14 cellular contexts compared by ENCODE assay signal in genomic region chr18:48850891-48851302, GRCh38.
DNase-seq lines count a peak whose midpoint lies in the region; ATAC-seq, FAIRE-seq and TF ChIP-seq lines count a peak whose summit lies in the region.
"Had no signal": no experiment of that assay in that cellular context is flagged by ENCODE, and none has a peak within 500 bp of the region (broad histone marks: within the 10 kb centered on the region; RNA-seq: fewer than 3 reads in every experiment).

No MANE protein-coding gene starts in this region.

- H3K79me1 ChIP-seq in trophoblast cell (ENCODE audit: low read length) = peaks cover 46% of the 10 kb centered on the region

- H3K9ac ChIP-seq in astrocyte (ENCODE audit: low read length) = peak overlapping the region; percentile 53
- H3K9ac ChIP-seq in trophoblast cell (ENCODE audit: low read length) = no peak overlapping the region

- H3K4me1 Mint-ChIP-seq in GM23338 = peaks cover 35% of the 10 kb centered on the region
- peaks cover 58% of the 10 kb centered on the region for H3K4me1 Mint-ChIP-seq in astrocyte (ENCODE audit: low read depth, unreplicated experiment)
- H3K4me1 Mint-ChIP-seq in activated T-helper 17 cell treated with anti-CD3 and anti-CD28 coated beads, Interleukin-2, amount 50 U/mL, for 72 hours = peaks cover 31% of the 10 kb centered on the region

- H4K91ac ChIP-seq in trophoblast cell (ENCODE audit: low read depth, low read length) = peak overlapping the region; percentile 58

- H3K14ac ChIP-seq in trophoblast cell (ENCODE audit: low read length) = peak overlapping the region; percentile 50

- no peak overlapping the region for H3K23ac ChIP-seq in trophoblast cell (ENCODE audit: low read length)

- H4K12ac ChIP-seq in trophoblast cell (ENCODE audit: low read depth, low read length) = no peak overlapping the region

- H4K8ac ChIP-seq in trophoblast cell (ENCODE audit: low read depth, low read length) = peak overlapping the region; percentile 69

- H3K27me3 ChIP-seq in GM23338 (ENCODE audit: insufficient read depth) (no peaks in the 10 kb centered on the region), astrocyte (ENCODE audit: insufficient read depth, low read length) (no peaks in the 10 kb centered on the region), trophoblast cell (ENCODE audit: insufficient read depth, low read length) (no peaks in the 10 kb centered on the region)

- H3K4ac ChIP-seq in trophoblast cell (ENCODE audit: low read depth, low read length) = peak overlapping the region; percentile 16

- WGBS in trophoblast cell (ENCODE audit: extremely low coverage, insufficient coverage, insufficient read length) = no CpG with 5 or more reads among the region's 7 CpGs

- no peak overlapping the region for H3K4me3 Mint-ChIP-seq in GM23338
- no peak overlapping the region for H3K4me3 Mint-ChIP-seq in astrocyte (ENCODE audit: unreplicated experiment)
- no peak overlapping the region for H3K4me3 Mint-ChIP-seq in activated T-helper 17 cell treated with anti-CD3 and anti-CD28 coated beads, Interleukin-2, amount 50 U/mL, for 72 hours
- H3K4me3 Mint-ChIP-seq: neural crest cell; T-helper 2 cell treated with Interferon-gamma antibody and Interleukin-4, amounts not matched to agents 5 μg/mL and 100 μg/mL, for 36 hours had no signal

- H3K4me2 ChIP-seq in GM23338 = peak overlapping the region; percentile 32; the same call in 1 of the 2 replicates
- H3K4me2 ChIP-seq in astrocyte (ENCODE audit: low read length) = peak overlapping the region; percentile 37
- H3K4me2 ChIP-seq in trophoblast cell (ENCODE audit: low read length) = no peak overlapping the region

- peak overlapping the region; percentile 5 for H3K18ac ChIP-seq in trophoblast cell (ENCODE audit: low read length)

- H3K9me3 ChIP-seq in astrocyte (ENCODE audit: insufficient read depth, low read depth, low read length) (no peaks in the 10 kb centered on the region), trophoblast cell (ENCODE audit: insufficient read depth, low read depth, low read length) (peaks cover 2% of the 10 kb centered on the region)
- H3K9me3 ChIP-seq: HAP-1 had no signal

- FAIRE-seq in astrocyte (lab: Jason Lieb, UNC) = no peak

- H3K4me3 ChIP-seq in GM23338 (no peak overlapping the region), astrocyte (ENCODE audit: insufficient read depth, low read depth, low read length) (no peak overlapping the region), trophoblast cell (ENCODE audit: low read depth, low read length) (no peak overlapping the region)
- H3K4me3 ChIP-seq: HAP-1 had no signal

- H2BK5ac ChIP-seq in trophoblast cell (ENCODE audit: low read depth, low read length, poor library complexity) = peak overlapping the region; percentile 69

- no peaks in the 10 kb centered on the region for H4K20me1 ChIP-seq in GM23338 (replicated peaks; ENCODE audit: insufficient read depth)
- no peaks in the 10 kb centered on the region for H4K20me1 ChIP-seq in astrocyte (ENCODE audit: insufficient read depth, low read length)

- TF ChIP-seq CTCF in GM23338 (conservative IDR thresholded peaks at IDR 0.05; ENCODE audit: low read depth in 2 of 2) (no peak), astrocyte (IDR thresholded peaks at IDR 0.05; ENCODE audit: insufficient read depth, low read depth, low read length) (no peak)

- H2BK120ac ChIP-seq in trophoblast cell (ENCODE audit: insufficient read depth, low read length, poor library complexity) = peak overlapping the region; percentile 13

- no peak for DNase-seq in GM23338 (ENCODE audit: low spot score)
- DNase-seq in astrocyte (ENCODE audit: low read depth) = peak; percentile 60
- DNase-seq in left ventricle myocardium superior = peak; percentile 40
- no peak for DNase-seq in trophoblast cell
- DNase-seq in nucleus accumbens (lab: John Stamatoyannopoulos, UW) = no peak
- DNase-seq: activated T-cell treated with anti-CD3 and anti-CD28 coated beads for 4 hours; cerebellar nuclear complex; stimulated activated CD4-positive, alpha-beta T cell treated with anti-CD3 and anti-CD28 coated beads, Interleukin-4, amount 100 ng/mL, for 1 hour had no signal

- intact Hi-C loops in left ventricle myocardium superior (cut with micrococcal nuclease) = no loop called here

- H3K27ac Mint-ChIP-seq in GM23338 (no peak overlapping the region), astrocyte (ENCODE audit: unreplicated experiment) (peak overlapping the region; percentile 78)
- no peak overlapping the region for H3K27ac Mint-ChIP-seq in activated T-helper 17 cell treated with anti-CD3 and anti-CD28 coated beads, Interleukin-2, amount 50 U/mL, for 72 hours
- H3K27ac Mint-ChIP-seq: T-helper 2 cell treated with Interferon-gamma antibody and Interleukin-4, amounts not matched to agents 5 μg/mL and 100 μg/mL, for 36 hours had no signal

- peaks cover 8% of the 10 kb centered on the region for H3K4me1 ChIP-seq in GM23338 (ENCODE audit: insufficient read depth)
- H3K4me1 ChIP-seq in astrocyte (ENCODE audit: insufficient read depth, low read length) = peaks cover 46% of the 10 kb centered on the region
- peaks cover 52 to 54% of the 10 kb centered on the region in 2 experiments for H3K4me1 ChIP-seq in trophoblast cell (ENCODE audit: control insufficient read depth in 1 of 2, insufficient read depth in 2 of 2, low read length in 2 of 2)

- peaks cover 6% of the 10 kb centered on the region for H3K9me2 ChIP-seq in GM23338 (ENCODE audit: insufficient read depth)

- peak overlapping the region; percentile 91 for H2BK12ac ChIP-seq in trophoblast cell (ENCODE audit: low read length)

- peaks cover 5% of the 10 kb centered on the region for H3K27me3 Mint-ChIP-seq in GM23338 (ENCODE audit: insufficient read depth, low read depth, poor library complexity)
- no peaks in the 10 kb centered on the region for H3K27me3 Mint-ChIP-seq in astrocyte (ENCODE audit: low read depth, unreplicated experiment)
- H3K27me3 Mint-ChIP-seq in activated T-helper 17 cell treated with anti-CD3 and anti-CD28 coated beads, Interleukin-2, amount 50 U/mL, for 72 hours = no peaks in the 10 kb centered on the region

- no peaks in the 10 kb centered on the region for H3K79me2 ChIP-seq in GM23338 (replicated peaks; ENCODE audit: insufficient read depth)
- no peaks in the 10 kb centered on the region for H3K79me2 ChIP-seq in astrocyte (ENCODE audit: insufficient read depth, low read length)
- no peaks in the 10 kb centered on the region for H3K79me2 ChIP-seq in trophoblast cell (ENCODE audit: control insufficient read depth, insufficient read depth, low read length, poor library complexity)

- H3F3A ChIP-seq in GM23338 (replicated peaks; ENCODE audit: low read depth) = no peaks in the 10 kb centered on the region

- peak; percentile 43 for ATAC-seq in GM23338
- peak; percentile 67 for ATAC-seq in left ventricle myocardium superior
- ATAC-seq in esophagus mucosa = no peak
- no peak for ATAC-seq in activated T-helper 17 cell treated with anti-CD3 and anti-CD28 coated beads, Interleukin-2, amount 50 U/mL, for 72 hours (replicated peaks)
- no peak for ATAC-seq in GM18505 (IDR thresholded peaks at IDR 0.05; ENCODE audit: unreplicated experiment)

- H3K27ac ChIP-seq in GM23338 (ENCODE audit: low read depth) = no peak overlapping the region
- peak overlapping the region; percentile 49 for H3K27ac ChIP-seq in astrocyte (ENCODE audit: low read depth, low read length)
- peak overlapping the region; percentile 67 for H3K27ac ChIP-seq in trophoblast cell (ENCODE audit: low read depth, low read length)

- H3K9me3 Mint-ChIP-seq in GM23338 = no peaks in the 10 kb centered on the region
- H3K9me3 Mint-ChIP-seq in astrocyte (ENCODE audit: unreplicated experiment) = peaks cover 3% of the 10 kb centered on the region
- H3K9me3 Mint-ChIP-seq in activated T-helper 17 cell treated with anti-CD3 and anti-CD28 coated beads, Interleukin-2, amount 50 U/mL, for 72 hours = no peaks in the 10 kb centered on the region
- H3K9me3 Mint-ChIP-seq: T-helper 2 cell treated with Interferon-gamma antibody and Interleukin-4, amounts not matched to agents 5 μg/mL and 100 μg/mL, for 36 hours had no signal

- H3K36me3 ChIP-seq in GM23338 (ENCODE audit: insufficient read depth) = no peaks in the 10 kb centered on the region
- peaks cover 3% of the 10 kb centered on the region for H3K36me3 ChIP-seq in astrocyte (ENCODE audit: insufficient read depth, low read length)
- H3K36me3 ChIP-seq in trophoblast cell (ENCODE audit: control insufficient read depth in 1 of 2, insufficient read depth in 2 of 2, low read length in 2 of 2) = peaks cover 0 to 2% of the 10 kb centered on the region in 2 experiments
- H3K36me3 ChIP-seq: HAP-1 had no signal

- peak overlapping the region; percentile 36 for H2AK5ac ChIP-seq in trophoblast cell (ENCODE audit: low read length)

- H2AFZ ChIP-seq in GM23338 (no peak overlapping the region), astrocyte (ENCODE audit: low read depth, low read length) (no peak overlapping the region), trophoblast cell (ENCODE audit: insufficient read depth, low read length, poor library complexity) (peak overlapping the region; percentile 5)

- no peaks in the 10 kb centered on the region for H3K36me3 Mint-ChIP-seq in GM23338 (ENCODE audit: low read depth)
- peaks cover 26% of the 10 kb centered on the region for H3K36me3 Mint-ChIP-seq in astrocyte (ENCODE audit: low read depth, unreplicated experiment)
- no peaks in the 10 kb centered on the region for H3K36me3 Mint-ChIP-seq in activated T-helper 17 cell treated with anti-CD3 and anti-CD28 coated beads, Interleukin-2, amount 50 U/mL, for 72 hours (ENCODE audit: low read depth)

- TF ChIP-seq POLR2A in GM18505 (IDR thresholded peaks at IDR 0.05; ENCODE audit: borderline replicate concordance, extremely low read depth, insufficient read depth, insufficient read length) = no peak

Comparison
In these comparisons a context has a peak if more than half of its experiments do, and no peak if none do; other contexts are left out.
1. ATAC-seq: peak in GM23338 (single experiment) and left ventricle myocardium superior (single experiment); none in esophagus mucosa (single experiment), activated T-helper 17 cell treated with anti-CD3 and anti-CD28 coated beads, Interleukin-2, amount 50 U/mL, for 72 hours (single experiment) and GM18505 (single experiment).
2. DNase-seq: peak in astrocyte (single experiment) and left ventricle myocardium superior (single experiment); none in GM23338 (single experiment), trophoblast cell (0 of 2) and nucleus accumbens (0 of 56).